17 cellular contexts compared by ENCODE assay signal in genomic region chr5:142821027-142821732, GRCh38. TPM values are rescaled to one million over a fixed set of nuclear protein-coding genes. Genes with fewer than 3 reads are reported as not detected.
DNase-seq lines count a peak whose midpoint lies in the region; ATAC-seq and TF ChIP-seq lines count a peak whose summit lies in the region.
"Had no signal": no experiment of that assay in that cellular context is flagged by ENCODE, and none has a peak within 500 bp of the region (broad histone marks: within the 10 kb centered on the region; RNA-seq: fewer than 3 reads in every experiment).

No MANE protein-coding gene starts in this region.

- H3K27me3 Mint-ChIP-seq in activated naive CD4-positive, alpha-beta T cell treated with anti-CD3 and anti-CD28 coated beads for 36 hours (ENCODE audit: low read depth) = no peaks in the 10 kb centered on the region
- H3K27me3 Mint-ChIP-seq in activated T-helper 17 cell treated with anti-CD3 and anti-CD28 coated beads, Interleukin-2, amount 50 U/mL, for 72 hours = no peaks in the 10 kb centered on the region

- H3K4me1 ChIP-seq in smooth muscle cell (ENCODE audit: low read depth) = no peaks in the 10 kb centered on the region
- no peaks in the 10 kb centered on the region for H3K4me1 ChIP-seq in OCI-LY7 (ENCODE audit: insufficient read depth, low read length, poor library complexity, severe bottlenecking)

- H4K20me1 ChIP-seq in smooth muscle cell (ENCODE audit: low read depth) (no peaks in the 10 kb centered on the region), OCI-LY7 (ENCODE audit: insufficient read depth, low read length) (no peaks in the 10 kb centered on the region)

- H3K4me1 Mint-ChIP-seq in activated naive CD4-positive, alpha-beta T cell treated with anti-CD3 and anti-CD28 coated beads for 36 hours (ENCODE audit: low read depth) = peaks cover 78% of the 10 kb centered on the region
- H3K4me1 Mint-ChIP-seq in activated T-helper 17 cell treated with anti-CD3 and anti-CD28 coated beads, Interleukin-2, amount 50 U/mL, for 72 hours = peaks cover 46% of the 10 kb centered on the region

- WGBS in smooth muscle cell (ENCODE audit: low lambda C conversion rate) = 67% methylated on average over 2 of the region's 2 CpGs

- H3K36me3 ChIP-seq in smooth muscle cell (ENCODE audit: low read depth) (no peaks in the 10 kb centered on the region), OCI-LY7 (ENCODE audit: insufficient read depth, low read length) (no peaks in the 10 kb centered on the region)
- H3K36me3 ChIP-seq: spleen, suprapubic skin had no signal

- H2AFZ ChIP-seq in smooth muscle cell (ENCODE audit: low read depth) (no peak overlapping the region), OCI-LY7 (ENCODE audit: low read length) (no peak overlapping the region)

- CTCF ChIA-PET in activated naive CD4-positive, alpha-beta T cell treated with anti-CD3 and anti-CD28 coated beads for 36 hours (lab: Charles Lee) = interaction anchor here (0.7 to 2.4 kb wide), 9 partner anchors 21 to 108 kb away, joined by 3 to 9 read pairs (median 3); no protein-coding TSS in a partner anchor
- CTCF ChIA-PET in OCI-LY7 (lab: Charles Lee; ENCODE audit: unreplicated experiment) = no interaction called here

- no peak overlapping the region for H3K4me3 Mint-ChIP-seq in activated naive CD4-positive, alpha-beta T cell treated with anti-CD3 and anti-CD28 coated beads for 36 hours
- H3K4me3 Mint-ChIP-seq in activated T-helper 17 cell treated with anti-CD3 and anti-CD28 coated beads, Interleukin-2, amount 50 U/mL, for 72 hours = peak overlapping the region; percentile 2
- H3K4me3 Mint-ChIP-seq: neural crest cell had no signal

- H3K36me3 Mint-ChIP-seq in activated naive CD4-positive, alpha-beta T cell treated with anti-CD3 and anti-CD28 coated beads for 36 hours (ENCODE audit: low read depth) = peaks cover 2% of the 10 kb centered on the region
- H3K36me3 Mint-ChIP-seq in activated T-helper 17 cell treated with anti-CD3 and anti-CD28 coated beads, Interleukin-2, amount 50 U/mL, for 72 hours (ENCODE audit: low read depth) = no peaks in the 10 kb centered on the region

- peaks cover 2% of the 10 kb centered on the region for H3K9me3 Mint-ChIP-seq in activated naive CD4-positive, alpha-beta T cell treated with anti-CD3 and anti-CD28 coated beads for 36 hours
- H3K9me3 Mint-ChIP-seq in activated T-helper 17 cell treated with anti-CD3 and anti-CD28 coated beads, Interleukin-2, amount 50 U/mL, for 72 hours = no peaks in the 10 kb centered on the region
- H3K9me3 Mint-ChIP-seq: neural crest cell had no signal

- DNase-seq in activated naive CD4-positive, alpha-beta T cell treated with anti-CD3 and anti-CD28 coated beads for 36 hours = no peak
- DNase-seq in activated naive CD4-positive, alpha-beta T cell treated with anti-CD3 and anti-CD28 coated beads, Interleukin-2, amount 50 U/mL, for 16 hours = no peak
- peak; percentile 27 for DNase-seq in LoVo (ENCODE audit: low spot score)
- no peak for DNase-seq in smooth muscle cell (lab: John Stamatoyannopoulos, UW; ENCODE audit: unreplicated experiment)
- DNase-seq in activated CD8-positive, alpha-beta memory T cell treated with anti-CD3 and anti-CD28 coated beads, Interleukin-2, amount 50 U/mL, for 4 hours = no peak
- no peak for DNase-seq in OCI-LY7 (ENCODE audit: low spot score)
- DNase-seq: activated gamma-delta T cell treated with Interleukin-2 at 50 U/mL for 16 hours, KBM-7, NCI-H1048, NCI-H2107, psoas muscle, spleen had no signal

- H3F3A ChIP-seq in smooth muscle cell (ENCODE audit: low read depth) = peaks cover 2% of the 10 kb centered on the region

- H3K9ac ChIP-seq in smooth muscle cell (ENCODE audit: low read depth) = no peak overlapping the region

- H3K79me2 ChIP-seq in smooth muscle cell (ENCODE audit: low read depth) (no peaks in the 10 kb centered on the region), OCI-LY7 (ENCODE audit: insufficient read depth, low read depth, low read length) (no peaks in the 10 kb centered on the region)

- POLR2A ChIA-PET in OCI-LY7 (lab: Charles Lee) = interaction anchor here (0.6 to 1.9 kb wide), 6 partner anchors 9 to 657 kb away, joined by 3 to 8 read pairs (median 4); no protein-coding TSS in a partner anchor

- H3K27ac ChIP-seq in smooth muscle cell (ENCODE audit: low read depth) (peak overlapping the region; percentile 58), OCI-LY7 (ENCODE audit: low read depth, low read length, poor library complexity, severe bottlenecking) (no peak overlapping the region)
- H3K27ac ChIP-seq: coronary artery, psoas muscle, suprapubic skin had no signal

- TF ChIP-seq CTCF in smooth muscle cell (IDR thresholded peaks at IDR 0.05; ENCODE audit: borderline replicate concordance, insufficient read depth, poor library complexity, severe bottlenecking) = no peak
- TF ChIP-seq CTCF in OCI-LY7 (conservative IDR thresholded peaks at IDR 0.05; ENCODE audit: low read length) = no peak

- no TSS peak for BruUV-seq in OCI-LY7 (replicated peaks; lab: Mats Ljungman, UMichigan)

- intact Hi-C loops in activated naive CD4-positive, alpha-beta T cell treated with anti-CD3 and anti-CD28 coated beads for 36 hours (cut with micrococcal nuclease) = loop anchor here (5.0 to 10.0 kb wide), 6 partner anchors 236 to 1366 kb away; no protein-coding TSS in a partner anchor
- intact Hi-C loops in OCI-LY7 (cut with micrococcal nuclease; ENCODE audit: unreplicated experiment) = no loop called here

- H3K9me2 ChIP-seq in OCI-LY7 (ENCODE audit: insufficient read depth, low read length) = no peaks in the 10 kb centered on the region

- H3K27ac Mint-ChIP-seq in activated naive CD4-positive, alpha-beta T cell treated with anti-CD3 and anti-CD28 coated beads for 36 hours = peak overlapping the region; percentile 54
- peak overlapping the region; percentile 5 for H3K27ac Mint-ChIP-seq in activated T-helper 17 cell treated with anti-CD3 and anti-CD28 coated beads, Interleukin-2, amount 50 U/mL, for 72 hours

- H3K4me3 ChIP-seq in smooth muscle cell (no peak overlapping the region), OCI-LY7 (ENCODE audit: low read depth, low read length, poor library complexity, severe bottlenecking) (no peak overlapping the region)
- H3K4me3 ChIP-seq: coronary artery, psoas muscle, spleen, suprapubic skin had no signal

- H3K9me3 ChIP-seq in smooth muscle cell (replicated peaks; ENCODE audit: low read depth) (no peaks in the 10 kb centered on the region), OCI-LY7 (ENCODE audit: low read length) (no peaks in the 10 kb centered on the region)
- H3K9me3 ChIP-seq: psoas muscle, spleen, suprapubic skin had no signal

- H3K27me3 ChIP-seq in smooth muscle cell (ENCODE audit: low read depth) = no peaks in the 10 kb centered on the region
- H3K27me3 ChIP-seq: spleen, suprapubic skin had no signal

- no peak overlapping the region for H3K4me2 ChIP-seq in smooth muscle cell
- no peak overlapping the region for H3K4me2 ChIP-seq in OCI-LY7 (ENCODE audit: low read length)

- ATAC-seq in activated T-helper 17 cell treated with anti-CD3 and anti-CD28 coated beads, Interleukin-2, amount 50 U/mL, for 72 hours (replicated peaks) = no peak
- no peak for ATAC-seq in HG03139 (IDR thresholded peaks at IDR 0.05; ENCODE audit: unreplicated experiment)
- ATAC-seq: psoas muscle had no signal

RNA-seq across cellular contexts. Expression of gene ARHGAP26, which starts 51.0 kb away (rescaled TPM):
- 10 to 100 TPM; 17.0 to 19.5 TPM for total RNA-seq in activated naive CD4-positive, alpha-beta T cell treated with anti-CD3 and anti-CD28 coated beads for 36 hours
- 10 to 100 TPM in 1 of 2 donors, 1 to 10 TPM in 1; 7.8 to 12.0 TPM for total RNA-seq in activated T-helper 17 cell treated with anti-CD3 and anti-CD28 coated beads, Interleukin-2, amount 50 U/mL, for 72 hours
- 5.1 and 6.4 TPM in 2 replicates for total RNA-seq in smooth muscle cell
- polyA plus RNA-seq in smooth muscle cell = 2.1 and 2.2 TPM in 2 replicates
- 7.0 and 7.5 TPM in 2 replicates for total RNA-seq in OCI-LY7 (2014; rRNA removed; shearing (Covaris generic))
- 19.1 and 21.0 TPM in 2 replicates for total RNA-seq in OCI-LY7 (2022)
